10 cellular contexts compared by ENCODE assay signal in genomic region chr1:64163972-64164371, GRCh38. TPM values are rescaled to one million over a fixed set of nuclear protein-coding genes. Genes with fewer than 3 reads are reported as not detected.
DNase-seq lines count a peak whose midpoint lies in the region; ATAC-seq, FAIRE-seq and TF ChIP-seq lines count a peak whose summit lies in the region.
"Had no signal": no experiment of that assay in that cellular context is flagged by ENCODE, and none has a peak within 500 bp of the region (broad histone marks: within the 10 kb centered on the region; RNA-seq: fewer than 3 reads in every experiment).

No MANE protein-coding gene starts in this region.

- H3K27ac Mint-ChIP-seq in nephron, result peak overlapping the region; percentile 80 to 88 (median 87)
- H3K27ac Mint-ChIP-seq: activated CD4-positive, alpha-beta T cell treated with anti-CD3 and anti-CD28 coated beads, Interleukin-2, amount 10 ng/mL, durations not matched to agents 7 days and 5 days; IgD-negative memory B cell had no signal

- H3K27me3 ChIP-seq in Karpas-422 (ENCODE audit: low read length), result no peaks in the 10 kb centered on the region

- peaks cover 4% of the 10 kb centered on the region for H3K9me3 Mint-ChIP-seq in nephron

- H3K79me2 ChIP-seq in Karpas-422 (ENCODE audit: low read length), result no peaks in the 10 kb centered on the region

- H3K4me2 ChIP-seq in Karpas-422 (ENCODE audit: low read depth, low read length, poor library complexity, severe bottlenecking), result no peak overlapping the region

- H3K9me2 ChIP-seq in Karpas-422 (replicated peaks; ENCODE audit: insufficient read depth, low read length), result no peaks in the 10 kb centered on the region

- no peak for ATAC-seq in HG02571 (IDR thresholded peaks at IDR 0.05; ENCODE audit: unreplicated experiment)

- peak; percentile 51 to 58 (median 51) for TF ChIP-seq CTCF in nephron (IDR thresholded peaks at IDR 0.05; ENCODE audit: unreplicated experiment in 3 of 3)

- H3K4me1 Mint-ChIP-seq in nephron, result peaks cover 37% of the 10 kb centered on the region
- H3K4me1 Mint-ChIP-seq: activated CD4-positive, alpha-beta T cell treated with anti-CD3 and anti-CD28 coated beads, Interleukin-2, amount 10 ng/mL, durations not matched to agents 7 days and 5 days had no signal

- no peak overlapping the region for H3K9ac ChIP-seq in Karpas-422 (ENCODE audit: low read length)

- H3K27ac ChIP-seq in Karpas-422 (ENCODE audit: low read length), result no peak overlapping the region

- H3K4me3 Mint-ChIP-seq in nephron, result peak overlapping the region in 1 of 3 experiments; percentile 5
- H3K4me3 Mint-ChIP-seq: activated CD4-positive, alpha-beta T cell treated with anti-CD3 and anti-CD28 coated beads, Interleukin-2, amount 10 ng/mL, durations not matched to agents 7 days and 5 days; IgD-negative memory B cell had no signal

- DNase-seq in DMS53 (lab: John Stamatoyannopoulos, UW) (peak; percentile 49), NCI-H2196 treated with DMSO at 0.1 percent for 48 hours (lab: John Stamatoyannopoulos, UW; ENCODE audit: unreplicated experiment) (peak; percentile 16), NCI-H748 treated with DMSO at 0.1 percent for 48 hours (lab: John Stamatoyannopoulos, UW) (no peak), Karpas-422 (no peak)
- DNase-seq in NK-92 treated with Interleukin-12 subunit alpha and Interleukin-12 subunit beta, amount 100 ng/mL, for 24 hours (lab: John Stamatoyannopoulos, UW), result no peak
- DNase-seq: activated CD4-positive, alpha-beta T cell treated with anti-CD3 and anti-CD28 coated beads, Interleukin-2, amount 10 ng/mL, durations not matched to agents 7 days and 5 days had no signal

- no peak overlapping the region for H3K4me3 ChIP-seq in Karpas-422 (ENCODE audit: low read length)

- no peaks in the 10 kb centered on the region for H3K27me3 Mint-ChIP-seq in nephron (ENCODE audit: low read depth)

- H4K20me1 ChIP-seq in Karpas-422 (ENCODE audit: insufficient read depth, low read depth, low read length), result no peaks in the 10 kb centered on the region

- peak; percentile 15 for FAIRE-seq in endometrium (lab: Jason Lieb, UNC)

- H3K36me3 Mint-ChIP-seq in nephron (ENCODE audit: low read depth), result peaks cover 59% of the 10 kb centered on the region
- H3K36me3 Mint-ChIP-seq: IgD-negative memory B cell had no signal

- H3K36me3 ChIP-seq in Karpas-422 (ENCODE audit: insufficient read depth, low read length), result no peaks in the 10 kb centered on the region

- no peaks in the 10 kb centered on the region for H3K9me3 ChIP-seq in Karpas-422 (ENCODE audit: low read length)

- no peaks in the 10 kb centered on the region for H3K4me1 ChIP-seq in Karpas-422 (ENCODE audit: low read length)

- no peak overlapping the region for H2AFZ ChIP-seq in Karpas-422 (ENCODE audit: low read length)

RNA-seq across cellular contexts. Expression of gene UBE2U, which starts 39.5 kb away (rescaled TPM):
- not detected in 2 replicates for total RNA-seq in Karpas-422 (2014; rRNA removed; shearing (Covaris generic); ENCODE audit: low replicate concordance)
- total RNA-seq: activated CD4-positive, alpha-beta T cell treated with anti-CD3 and anti-CD28 coated beads, Interleukin-2, amount 10 ng/mL, durations not matched to agents 7 days and 5 days had no signal

Comparison
In these comparisons a context has a peak if more than half of its experiments do, and no peak if none do; other contexts are left out.
1. DNase-seq: peak in DMS53 (single experiment) and NCI-H2196 treated with DMSO at 0.1 percent for 48 hours (single experiment); none in NCI-H748 treated with DMSO at 0.1 percent for 48 hours (single experiment), NK-92 treated with Interleukin-12 subunit alpha and Interleukin-12 subunit beta, amount 100 ng/mL, for 24 hours (single experiment) and Karpas-422 (single experiment).